17 cellular contexts compared by ENCODE assay signal in genomic region chr14:101103321-101103901, GRCh38.
DNase-seq lines count a peak whose midpoint lies in the region; ATAC-seq and TF ChIP-seq lines count a peak whose summit lies in the region.
"Had no signal": no experiment of that assay in that cellular context is flagged by ENCODE, and none has a peak within 500 bp of the region (broad histone marks: within the 10 kb centered on the region; RNA-seq: fewer than 3 reads in every experiment).

No MANE protein-coding gene starts in this region.

- H2BK120ac ChIP-seq in neuronal stem cell (ENCODE audit: low read depth, low read length) = no peak overlapping the region

- H3K27me3 ChIP-seq in right atrium auricular region (no peaks in the 10 kb centered on the region), neuronal stem cell (ENCODE audit: control insufficient read depth in 3 of 3, insufficient read depth in 3 of 3, low read depth in 1 of 3, low read length in 3 of 3) (no peaks in the 10 kb centered on the region), aorta (ENCODE audit: control insufficient read depth in 1 of 2, insufficient read depth in 2 of 2, low read length in 1 of 2) (no peaks in the 10 kb centered on the region)

- H3K18ac ChIP-seq in neuronal stem cell (ENCODE audit: low read length) = peak overlapping the region; percentile 71

- H3K4me3 ChIP-seq in right atrium auricular region (no peak overlapping the region), fibroblast of villous mesenchyme (ENCODE audit: low read depth, low read length) (no peak overlapping the region), neuronal stem cell (ENCODE audit: low read length in 2 of 2) (no peak overlapping the region), aorta (ENCODE audit: low read length in 2 of 2) (no peak overlapping the region)
- H3K4me3 ChIP-seq: esophagus squamous epithelium, GM23248 had no signal

- H3K4ac ChIP-seq in neuronal stem cell (ENCODE audit: low read length) = no peak overlapping the region

- peak overlapping the region; percentile 53 for H2AFZ ChIP-seq in neuronal stem cell (ENCODE audit: low read length)
- H2AFZ ChIP-seq: GM23248 had no signal

- no peak overlapping the region for H3K9ac ChIP-seq in neuronal stem cell (ENCODE audit: low read depth, low read length, poor library complexity)
- H3K9ac ChIP-seq: GM23248 had no signal

- no CpG with 5 or more reads among the region's 26 CpGs for WGBS in neuronal stem cell (ENCODE audit: extremely low coverage in 2 of 2, insufficient read length in 2 of 2, insufficient replicate concordance in 1 of 2), 2 donors
- WGBS in aorta, 2 donors = 84 to 93% methylated on average over 26 of the region's 26 CpGs

- TF ChIP-seq CTCF in right atrium auricular region (IDR thresholded peaks at IDR 0.05) (no peak), fibroblast of villous mesenchyme (IDR thresholded peaks at IDR 0.05; ENCODE audit: insufficient read depth, low read depth, low read length) (no peak)

- H3K36me3 ChIP-seq in right atrium auricular region (no peaks in the 10 kb centered on the region), neuronal stem cell (replicated peaks in 1 of 2; ENCODE audit: control insufficient read depth in 2 of 2, insufficient read depth in 2 of 2, low read length in 2 of 2) (no peaks in the 10 kb centered on the region), aorta (ENCODE audit: control insufficient read depth in 1 of 2, insufficient read depth in 2 of 2, low read length in 1 of 2) (no peaks in the 10 kb centered on the region)
- H3K36me3 ChIP-seq: esophagus squamous epithelium had no signal

- H3K79me1 ChIP-seq in neuronal stem cell (ENCODE audit: low read depth, low read length) = no peaks in the 10 kb centered on the region

- no peak for ATAC-seq in Right ventricle myocardium inferior
- ATAC-seq in aorta (ENCODE audit: low FRiP score) = peak; percentile 26
- no peak for ATAC-seq in GM18907 (IDR thresholded peaks at IDR 0.05; ENCODE audit: unreplicated experiment)
- ATAC-seq: stimulated activated memory B cell treated with anti-CD40 and anti-IgM and Interleukin-4, amounts not matched to agents 10 μg/mL and 1 μg/mL and 100 μg/mL, for 72 hours; T-cell had no signal

- intact Hi-C loops in Right ventricle myocardium inferior (cut with DNase I) (no loop called here), aorta (cut with DNase I) (no loop called here)

- H3K9me3 ChIP-seq in right atrium auricular region (peaks cover 0 to 16% of the 10 kb centered on the region in 2 donors), neuronal stem cell (replicated peaks in 1 of 2; ENCODE audit: control insufficient read depth in 2 of 2, insufficient read depth in 1 of 2, low read depth in 1 of 2, low read length in 2 of 2) (peaks cover 6 to 14% of the 10 kb centered on the region in 2 donors), aorta (ENCODE audit: control insufficient read depth, low read length) (peaks cover 5% of the 10 kb centered on the region)

- no peaks in the 10 kb centered on the region for H3K4me1 ChIP-seq in right atrium auricular region
- peaks cover 0 to 2% of the 10 kb centered on the region in 2 donors for H3K4me1 ChIP-seq in neuronal stem cell (ENCODE audit: control insufficient read depth in 2 of 2, insufficient read depth in 1 of 2, low read depth in 1 of 2, low read length in 2 of 2)
- no peaks in the 10 kb centered on the region for H3K4me1 ChIP-seq in aorta (ENCODE audit: control insufficient read depth in 1 of 2, insufficient read depth in 2 of 2, low read length in 2 of 2)
- H3K4me1 ChIP-seq: esophagus squamous epithelium had no signal

- no peak overlapping the region for H2BK5ac ChIP-seq in neuronal stem cell (ENCODE audit: low read length)

- no peak overlapping the region for H3K4me2 ChIP-seq in neuronal stem cell (ENCODE audit: insufficient read depth, low read length, poor library complexity, severe bottlenecking)

- peak overlapping the region; percentile 98 for H2BK12ac ChIP-seq in neuronal stem cell (ENCODE audit: low read length)

- peak; percentile 49 for DNase-seq in right atrium auricular region (ENCODE audit: low spot score)
- no peak for DNase-seq in Right ventricle myocardium inferior (ENCODE audit: missing footprints)
- peak; percentile 6 for DNase-seq in fibroblast of villous mesenchyme (ENCODE audit: low read depth)
- DNase-seq in neuronal stem cell (ENCODE audit: low spot score) = no peak
- DNase-seq in aorta = peak in 1 of 2 donors; percentile 58
- no peak for DNase-seq in stimulated activated naive CD4-positive, alpha-beta T cell (lab: John Stamatoyannopoulos, UW)
- DNase-seq in mucosa of gallbladder (ENCODE audit: low spot score) = no peak
- DNase-seq: CD4-positive, alpha-beta memory T cell; DMS79 treated with DMSO at 0.1 percent for 48 hours; effector CD4-positive, alpha-beta T cell; esophagus squamous epithelium; GM23248; NCI-H1694; stimulated activated CD4-positive, alpha-beta T cell treated with anti-CD3 and anti-CD28 coated beads, Interleukin-15, amount 100 ng/mL, for 24 hours had no signal

- peak overlapping the region; percentile 6 for H3K23ac ChIP-seq in neuronal stem cell (ENCODE audit: low read depth, low read length, poor library complexity)

- no peak overlapping the region for H2AK5ac ChIP-seq in neuronal stem cell (ENCODE audit: low read depth, low read length)

- H4K8ac ChIP-seq in neuronal stem cell (ENCODE audit: low read depth, low read length) = no peak overlapping the region

- H4K91ac ChIP-seq in neuronal stem cell (ENCODE audit: low read depth, low read length, poor library complexity) = no peak overlapping the region

- H3K27ac ChIP-seq in right atrium auricular region = no peak overlapping the region
- H3K27ac ChIP-seq in neuronal stem cell (replicated peaks; ENCODE audit: low read length) = no peak overlapping the region
- no peak overlapping the region for H3K27ac ChIP-seq in aorta (ENCODE audit: low read depth in 1 of 2, low read length in 2 of 2)
- H3K27ac ChIP-seq: esophagus squamous epithelium, GM23248 had no signal

- peak overlapping the region; percentile 65 for H3K14ac ChIP-seq in neuronal stem cell (ENCODE audit: low read length)

- peak overlapping the region; percentile 30 for H2BK15ac ChIP-seq in neuronal stem cell (ENCODE audit: low read length)

Comparison
In these comparisons a context has a peak if more than half of its experiments do, and no peak if none do; other contexts are left out.
1. DNase-seq: peak in right atrium auricular region (single experiment) and fibroblast of villous mesenchyme (single experiment); none in Right ventricle myocardium inferior (single experiment), neuronal stem cell (single experiment), stimulated activated naive CD4-positive, alpha-beta T cell (0 of 6) and mucosa of gallbladder (single experiment).